1 cellular context compared by ENCODE assay signal in the genomic region with DNA sequence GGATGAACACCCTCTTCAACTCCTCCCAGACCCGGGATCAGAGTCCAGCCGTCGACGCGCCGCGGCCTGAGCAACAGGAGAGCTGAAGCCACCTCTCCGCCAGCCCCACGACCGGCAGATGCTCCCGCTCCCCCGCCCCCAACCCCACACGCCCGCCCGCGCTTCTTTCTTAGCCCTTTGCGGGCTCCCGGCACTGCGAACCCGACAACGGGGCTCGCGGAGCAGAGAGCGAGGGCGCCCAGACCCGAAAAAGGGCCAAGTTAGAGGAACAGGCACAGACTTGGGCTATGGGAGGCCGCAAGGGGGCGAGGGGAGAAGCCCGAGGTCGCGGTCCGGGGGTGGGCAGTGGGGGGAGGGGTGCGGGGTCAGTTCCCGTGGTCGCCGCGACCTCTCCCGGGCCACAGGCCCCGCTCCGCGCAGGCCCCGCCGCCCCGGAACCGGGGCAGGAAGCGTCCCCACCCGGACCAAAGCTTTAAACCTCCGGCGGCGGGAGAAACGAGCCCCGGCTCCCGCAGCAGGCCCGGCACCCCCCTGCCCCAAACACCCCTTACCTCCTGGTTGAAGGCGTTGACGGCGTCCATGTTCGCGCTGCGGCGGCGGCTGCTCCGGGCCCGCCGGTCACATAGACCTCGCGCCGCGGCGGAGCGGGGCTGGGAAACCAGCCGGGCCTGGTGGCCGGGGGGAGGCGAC.
TF ChIP-seq lines count a peak whose summit lies in the region.

No MANE protein-coding gene starts in this region.

TF ChIP-seq in HepG2, 621 proteins besides CTCF, POLR2A, EP300 and RAD21 (continued from another document and continues in another):
- TF ChIP-seq, protein P1, sequence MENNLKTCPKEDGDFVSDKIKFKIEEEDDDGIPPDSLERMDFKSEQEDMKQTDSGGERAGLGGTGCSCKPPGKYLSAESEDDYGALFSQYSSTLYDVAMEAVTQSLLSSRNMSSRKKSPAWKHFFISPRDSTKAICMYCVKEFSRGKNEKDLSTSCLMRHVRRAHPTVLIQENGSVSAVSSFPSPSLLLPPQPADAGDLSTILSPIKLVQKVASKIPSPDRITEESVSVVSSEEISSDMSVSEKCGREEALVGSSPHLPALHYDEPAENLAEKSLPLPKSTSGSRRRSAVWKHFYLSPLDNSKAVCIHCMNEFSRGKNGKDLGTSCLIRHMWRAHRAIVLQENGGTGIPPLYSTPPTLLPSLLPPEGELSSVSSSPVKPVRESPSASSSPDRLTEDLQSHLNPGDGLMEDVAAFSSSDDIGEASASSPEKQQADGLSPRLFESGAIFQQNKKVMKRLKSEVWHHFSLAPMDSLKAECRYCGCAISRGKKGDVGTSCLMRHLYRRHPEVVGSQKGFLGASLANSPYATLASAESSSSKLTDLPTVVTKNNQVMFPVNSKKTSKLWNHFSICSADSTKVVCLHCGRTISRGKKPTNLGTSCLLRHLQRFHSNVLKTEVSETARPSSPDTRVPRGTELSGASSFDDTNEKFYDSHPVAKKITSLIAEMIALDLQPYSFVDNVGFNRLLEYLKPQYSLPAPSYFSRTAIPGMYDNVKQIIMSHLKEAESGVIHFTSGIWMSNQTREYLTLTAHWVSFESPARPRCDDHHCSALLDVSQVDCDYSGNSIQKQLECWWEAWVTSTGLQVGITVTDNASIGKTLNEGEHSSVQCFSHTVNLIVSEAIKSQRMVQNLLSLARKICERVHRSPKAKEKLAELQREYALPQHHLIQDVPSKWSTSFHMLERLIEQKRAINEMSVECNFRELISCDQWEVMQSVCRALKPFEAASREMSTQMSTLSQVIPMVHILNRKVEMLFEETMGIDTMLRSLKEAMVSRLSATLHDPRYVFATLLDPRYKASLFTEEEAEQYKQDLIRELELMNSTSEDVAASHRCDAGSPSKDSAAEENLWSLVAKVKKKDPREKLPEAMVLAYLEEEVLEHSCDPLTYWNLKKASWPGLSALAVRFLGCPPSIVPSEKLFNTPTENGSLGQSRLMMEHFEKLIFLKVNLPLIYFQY (CRISPR knock-in tag; IDR thresholded peaks at IDR 0.05; ENCODE audit: borderline replicate concordance): no peak; the same call in 1 of the 2 replicates
- TF ChIP-seq HDAC2 (CRISPR knock-in tag; IDR thresholded peaks at IDR 0.05): no peak
- TF ChIP-seq ZNF777 (CRISPR knock-in tag; IDR thresholded peaks at IDR 0.05): peak; percentile 30; the same call in 1 of the 2 replicates
- TF ChIP-seq, protein P2, sequence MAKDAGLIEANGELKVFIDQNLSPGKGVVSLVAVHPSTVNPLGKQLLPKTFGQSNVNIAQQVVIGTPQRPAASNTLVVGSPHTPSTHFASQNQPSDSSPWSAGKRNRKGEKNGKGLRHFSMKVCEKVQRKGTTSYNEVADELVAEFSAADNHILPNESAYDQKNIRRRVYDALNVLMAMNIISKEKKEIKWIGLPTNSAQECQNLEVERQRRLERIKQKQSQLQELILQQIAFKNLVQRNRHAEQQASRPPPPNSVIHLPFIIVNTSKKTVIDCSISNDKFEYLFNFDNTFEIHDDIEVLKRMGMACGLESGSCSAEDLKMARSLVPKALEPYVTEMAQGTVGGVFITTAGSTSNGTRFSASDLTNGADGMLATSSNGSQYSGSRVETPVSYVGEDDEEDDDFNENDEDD (CRISPR knock-in tag; IDR thresholded peaks at IDR 0.05; ENCODE audit: borderline replicate concordance): no peak
- TF ChIP-seq ZNF788 (CRISPR knock-in tag; IDR thresholded peaks at IDR 0.05; ENCODE audit: borderline replicate concordance): no peak
- TF ChIP-seq, protein P3, sequence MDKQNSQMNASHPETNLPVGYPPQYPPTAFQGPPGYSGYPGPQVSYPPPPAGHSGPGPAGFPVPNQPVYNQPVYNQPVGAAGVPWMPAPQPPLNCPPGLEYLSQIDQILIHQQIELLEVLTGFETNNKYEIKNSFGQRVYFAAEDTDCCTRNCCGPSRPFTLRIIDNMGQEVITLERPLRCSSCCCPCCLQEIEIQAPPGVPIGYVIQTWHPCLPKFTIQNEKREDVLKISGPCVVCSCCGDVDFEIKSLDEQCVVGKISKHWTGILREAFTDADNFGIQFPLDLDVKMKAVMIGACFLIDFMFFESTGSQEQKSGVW (CRISPR knock-in tag; IDR thresholded peaks at IDR 0.05; ENCODE audit: borderline replicate concordance): no peak
- TF ChIP-seq KLF12 (CRISPR knock-in tag; IDR thresholded peaks at IDR 0.05; ENCODE audit: borderline replicate concordance): no peak
- TF ChIP-seq NFE2 (CRISPR knock-in tag; IDR thresholded peaks at IDR 0.05): no peak
- TF ChIP-seq BRD4 (CRISPR knock-in tag; IDR thresholded peaks at IDR 0.05): no peak
- TF ChIP-seq, protein P4, sequence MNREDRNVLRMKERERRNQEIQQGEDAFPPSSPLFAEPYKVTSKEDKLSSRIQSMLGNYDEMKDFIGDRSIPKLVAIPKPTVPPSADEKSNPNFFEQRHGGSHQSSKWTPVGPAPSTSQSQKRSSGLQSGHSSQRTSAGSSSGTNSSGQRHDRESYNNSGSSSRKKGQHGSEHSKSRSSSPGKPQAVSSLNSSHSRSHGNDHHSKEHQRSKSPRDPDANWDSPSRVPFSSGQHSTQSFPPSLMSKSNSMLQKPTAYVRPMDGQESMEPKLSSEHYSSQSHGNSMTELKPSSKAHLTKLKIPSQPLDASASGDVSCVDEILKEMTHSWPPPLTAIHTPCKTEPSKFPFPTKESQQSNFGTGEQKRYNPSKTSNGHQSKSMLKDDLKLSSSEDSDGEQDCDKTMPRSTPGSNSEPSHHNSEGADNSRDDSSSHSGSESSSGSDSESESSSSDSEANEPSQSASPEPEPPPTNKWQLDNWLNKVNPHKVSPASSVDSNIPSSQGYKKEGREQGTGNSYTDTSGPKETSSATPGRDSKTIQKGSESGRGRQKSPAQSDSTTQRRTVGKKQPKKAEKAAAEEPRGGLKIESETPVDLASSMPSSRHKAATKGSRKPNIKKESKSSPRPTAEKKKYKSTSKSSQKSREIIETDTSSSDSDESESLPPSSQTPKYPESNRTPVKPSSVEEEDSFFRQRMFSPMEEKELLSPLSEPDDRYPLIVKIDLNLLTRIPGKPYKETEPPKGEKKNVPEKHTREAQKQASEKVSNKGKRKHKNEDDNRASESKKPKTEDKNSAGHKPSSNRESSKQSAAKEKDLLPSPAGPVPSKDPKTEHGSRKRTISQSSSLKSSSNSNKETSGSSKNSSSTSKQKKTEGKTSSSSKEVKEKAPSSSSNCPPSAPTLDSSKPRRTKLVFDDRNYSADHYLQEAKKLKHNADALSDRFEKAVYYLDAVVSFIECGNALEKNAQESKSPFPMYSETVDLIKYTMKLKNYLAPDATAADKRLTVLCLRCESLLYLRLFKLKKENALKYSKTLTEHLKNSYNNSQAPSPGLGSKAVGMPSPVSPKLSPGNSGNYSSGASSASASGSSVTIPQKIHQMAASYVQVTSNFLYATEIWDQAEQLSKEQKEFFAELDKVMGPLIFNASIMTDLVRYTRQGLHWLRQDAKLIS (CRISPR knock-in tag; IDR thresholded peaks at IDR 0.05): no peak
- TF ChIP-seq ZKSCAN5 (CRISPR knock-in tag; IDR thresholded peaks at IDR 0.05): no peak
- no peak for TF ChIP-seq PPARG (CRISPR knock-in tag; conservative IDR thresholded peaks at IDR 0.05)
- no peak for TF ChIP-seq GATAD1 (CRISPR knock-in tag; IDR thresholded peaks at IDR 0.05)
- TF ChIP-seq AKAP8 (CRISPR knock-in tag; IDR thresholded peaks at IDR 0.05): no peak
- peak; percentile 35; the same call in 1 of the 2 replicates for TF ChIP-seq ZNF263 (CRISPR knock-in tag; IDR thresholded peaks at IDR 0.05)
- no peak for TF ChIP-seq POGZ (CRISPR knock-in tag; IDR thresholded peaks at IDR 0.05)
- TF ChIP-seq, protein P5, sequence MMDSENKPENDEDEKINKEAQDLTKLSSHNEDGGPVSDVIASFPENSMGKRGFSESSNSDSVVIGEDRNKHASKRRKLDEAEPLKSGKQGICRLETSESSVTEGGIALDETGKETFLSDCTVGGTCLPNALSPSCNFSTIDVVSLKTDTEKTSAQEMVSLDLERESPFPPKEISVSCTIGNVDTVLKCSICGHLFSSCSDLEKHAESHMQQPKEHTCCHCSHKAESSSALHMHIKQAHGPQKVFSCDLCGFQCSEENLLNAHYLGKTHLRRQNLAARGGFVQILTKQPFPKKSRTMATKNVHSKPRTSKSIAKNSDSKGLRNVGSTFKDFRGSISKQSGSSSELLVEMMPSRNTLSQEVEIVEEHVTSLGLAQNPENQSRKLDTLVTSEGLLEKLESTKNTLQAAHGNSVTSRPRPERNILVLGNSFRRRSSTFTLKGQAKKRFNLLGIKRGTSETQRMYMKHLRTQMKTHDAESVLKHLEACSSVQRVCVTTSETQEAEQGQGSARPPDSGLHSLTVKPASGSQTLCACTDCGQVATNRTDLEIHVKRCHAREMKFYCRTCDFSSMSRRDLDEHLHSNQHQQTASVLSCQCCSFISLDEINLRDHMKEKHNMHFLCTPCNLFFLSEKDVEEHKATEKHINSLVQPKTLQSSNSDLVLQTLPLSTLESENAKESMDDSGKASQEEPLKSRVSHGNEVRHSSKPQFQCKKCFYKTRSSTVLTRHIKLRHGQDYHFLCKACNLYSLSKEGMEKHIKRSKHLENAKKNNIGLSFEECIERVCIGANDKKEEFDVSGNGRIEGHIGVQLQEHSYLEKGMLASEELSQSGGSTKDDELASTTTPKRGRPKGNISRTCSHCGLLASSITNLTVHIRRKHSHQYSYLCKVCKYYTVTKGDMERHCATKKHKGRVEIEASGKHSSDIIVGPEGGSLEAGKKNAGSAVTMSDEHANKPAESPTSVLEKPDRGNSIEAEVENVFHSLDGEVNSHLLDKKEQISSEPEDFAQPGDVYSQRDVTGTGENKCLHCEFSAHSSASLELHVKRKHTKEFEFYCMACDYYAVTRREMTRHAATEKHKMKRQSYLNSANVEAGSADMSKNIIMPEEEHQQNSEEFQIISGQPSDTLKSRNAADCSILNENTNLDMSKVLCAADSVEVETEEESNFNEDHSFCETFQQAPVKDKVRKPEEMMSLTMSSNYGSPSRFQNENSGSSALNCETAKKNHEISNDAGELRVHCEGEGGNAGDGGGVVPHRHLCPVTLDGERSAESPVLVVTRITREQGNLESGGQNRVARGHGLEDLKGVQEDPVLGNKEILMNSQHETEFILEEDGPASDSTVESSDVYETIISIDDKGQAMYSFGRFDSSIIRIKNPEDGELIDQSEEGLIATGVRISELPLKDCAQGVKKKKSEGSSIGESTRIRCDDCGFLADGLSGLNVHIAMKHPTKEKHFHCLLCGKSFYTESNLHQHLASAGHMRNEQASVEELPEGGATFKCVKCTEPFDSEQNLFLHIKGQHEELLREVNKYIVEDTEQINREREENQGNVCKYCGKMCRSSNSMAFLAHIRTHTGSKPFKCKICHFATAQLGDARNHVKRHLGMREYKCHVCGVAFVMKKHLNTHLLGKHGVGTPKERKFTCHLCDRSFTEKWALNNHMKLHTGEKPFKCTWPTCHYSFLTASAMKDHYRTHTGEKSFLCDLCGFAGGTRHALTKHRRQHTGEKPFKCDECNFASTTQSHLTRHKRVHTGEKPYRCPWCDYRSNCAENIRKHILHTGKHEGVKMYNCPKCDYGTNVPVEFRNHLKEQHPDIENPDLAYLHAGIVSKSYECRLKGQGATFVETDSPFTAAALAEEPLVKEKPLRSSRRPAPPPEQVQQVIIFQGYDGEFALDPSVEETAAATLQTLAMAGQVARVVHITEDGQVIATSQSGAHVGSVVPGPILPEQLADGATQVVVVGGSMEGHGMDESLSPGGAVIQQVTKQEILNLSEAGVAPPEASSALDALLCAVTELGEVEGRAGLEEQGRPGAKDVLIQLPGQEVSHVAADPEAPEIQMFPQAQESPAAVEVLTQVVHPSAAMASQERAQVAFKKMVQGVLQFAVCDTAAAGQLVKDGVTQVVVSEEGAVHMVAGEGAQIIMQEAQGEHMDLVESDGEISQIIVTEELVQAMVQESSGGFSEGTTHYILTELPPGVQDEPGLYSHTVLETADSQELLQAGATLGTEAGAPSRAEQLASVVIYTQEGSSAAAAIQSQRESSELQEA (CRISPR knock-in tag; IDR thresholded peaks at IDR 0.05; ENCODE audit: not compliant biosample characterization): no peak
- TF ChIP-seq ZNF780A (CRISPR knock-in tag; IDR thresholded peaks at IDR 0.05): no peak
- TF ChIP-seq, protein P6, sequence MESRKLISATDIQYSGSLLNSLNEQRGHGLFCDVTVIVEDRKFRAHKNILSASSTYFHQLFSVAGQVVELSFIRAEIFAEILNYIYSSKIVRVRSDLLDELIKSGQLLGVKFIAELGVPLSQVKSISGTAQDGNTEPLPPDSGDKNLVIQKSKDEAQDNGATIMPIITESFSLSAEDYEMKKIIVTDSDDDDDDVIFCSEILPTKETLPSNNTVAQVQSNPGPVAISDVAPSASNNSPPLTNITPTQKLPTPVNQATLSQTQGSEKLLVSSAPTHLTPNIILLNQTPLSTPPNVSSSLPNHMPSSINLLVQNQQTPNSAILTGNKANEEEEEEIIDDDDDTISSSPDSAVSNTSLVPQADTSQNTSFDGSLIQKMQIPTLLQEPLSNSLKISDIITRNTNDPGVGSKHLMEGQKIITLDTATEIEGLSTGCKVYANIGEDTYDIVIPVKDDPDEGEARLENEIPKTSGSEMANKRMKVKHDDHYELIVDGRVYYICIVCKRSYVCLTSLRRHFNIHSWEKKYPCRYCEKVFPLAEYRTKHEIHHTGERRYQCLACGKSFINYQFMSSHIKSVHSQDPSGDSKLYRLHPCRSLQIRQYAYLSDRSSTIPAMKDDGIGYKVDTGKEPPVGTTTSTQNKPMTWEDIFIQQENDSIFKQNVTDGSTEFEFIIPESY (CRISPR knock-in tag; IDR thresholded peaks at IDR 0.05): no peak
- TF ChIP-seq ARID2 (CRISPR knock-in tag; IDR thresholded peaks at IDR 0.05; ENCODE audit: borderline replicate concordance): no peak
- TF ChIP-seq NR2F1 (CRISPR knock-in tag; IDR thresholded peaks at IDR 0.05): no peak
- TF ChIP-seq, protein P7, sequence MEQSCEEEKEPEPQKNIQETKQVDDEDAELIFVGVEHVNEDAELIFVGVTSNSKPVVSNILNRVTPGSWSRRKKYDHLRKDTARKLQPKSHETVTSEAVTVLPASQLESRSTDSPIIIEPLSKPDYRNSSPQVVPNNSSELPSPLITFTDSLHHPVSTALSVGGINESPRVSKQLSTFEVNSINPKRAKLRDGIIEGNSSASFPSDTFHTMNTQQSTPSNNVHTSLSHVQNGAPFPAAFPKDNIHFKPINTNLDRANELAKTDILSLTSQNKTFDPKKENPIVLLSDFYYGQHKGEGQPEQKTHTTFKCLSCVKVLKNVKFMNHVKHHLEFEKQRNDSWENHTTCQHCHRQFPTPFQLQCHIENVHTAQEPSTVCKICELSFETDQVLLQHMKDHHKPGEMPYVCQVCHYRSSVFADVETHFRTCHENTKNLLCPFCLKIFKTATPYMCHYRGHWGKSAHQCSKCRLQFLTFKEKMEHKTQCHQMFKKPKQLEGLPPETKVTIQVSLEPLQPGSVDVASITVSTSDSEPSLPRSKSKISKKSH (CRISPR knock-in tag; IDR thresholded peaks at IDR 0.05; ENCODE audit: borderline replicate concordance): no peak
- TF ChIP-seq TEAD3 (CRISPR knock-in tag; optimal IDR thresholded peaks at IDR 0.05; ENCODE audit: borderline replicate concordance): no peak
- no peak for TF ChIP-seq JUNB (CRISPR knock-in tag; IDR thresholded peaks at IDR 0.05; ENCODE audit: borderline replicate concordance)
- no peak for TF ChIP-seq CHD4 (IDR thresholded peaks at IDR 0.05; ENCODE audit: borderline replicate concordance, low read length)
- TF ChIP-seq SSRP1 (CRISPR knock-in tag; IDR thresholded peaks at IDR 0.05): no peak
